1 cellular context compared by ENCODE assay signal in the genomic region with DNA sequence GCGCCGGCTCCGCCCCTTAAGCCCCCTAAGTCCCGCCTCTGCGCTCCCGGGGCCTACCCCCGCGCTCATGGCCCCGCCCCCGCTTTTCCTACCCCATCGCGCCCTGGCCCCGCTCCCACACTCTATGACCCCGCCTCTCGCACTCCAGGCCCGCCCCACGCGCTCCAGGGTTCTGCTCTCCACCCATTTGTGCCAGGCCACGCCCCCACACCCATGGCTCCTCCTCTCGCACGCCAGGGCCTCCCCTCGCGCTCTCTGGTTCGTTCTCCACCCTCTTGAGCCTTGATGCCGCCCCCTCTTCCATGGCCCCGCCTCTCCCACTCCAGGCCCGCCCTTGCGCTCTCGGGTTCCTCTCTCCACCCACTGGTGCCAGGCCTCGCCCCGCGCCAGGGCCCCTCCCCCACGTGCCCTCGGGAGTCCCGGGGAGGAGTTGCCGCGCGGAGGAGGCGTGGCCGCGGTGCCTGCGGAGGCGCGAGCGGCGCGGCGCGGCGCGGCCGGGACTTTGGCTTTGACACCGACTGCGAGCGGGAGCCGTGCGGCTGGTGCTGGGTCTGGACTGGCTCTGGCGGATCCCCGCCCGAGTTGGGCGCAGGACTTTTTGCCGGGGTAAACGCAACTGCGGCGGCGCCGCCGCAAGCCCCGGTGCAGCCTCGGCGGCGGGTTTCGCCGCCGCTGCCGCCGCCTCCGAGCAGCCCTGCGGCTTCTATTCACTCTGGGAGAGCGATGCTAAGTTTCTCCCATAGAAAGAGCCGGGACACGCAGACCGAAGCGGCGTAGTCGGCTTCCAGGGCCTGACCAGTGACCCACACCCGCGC.
TF ChIP-seq lines count a peak whose summit lies in the region.

Gene EEPD1 (plus strand): TSS at position 499 of the 815 bp plus-strand sequence. CDS start 1,071 bp downstream, outside the sequence.

TF ChIP-seq in HepG2, 621 proteins besides CTCF, POLR2A, EP300 and RAD21 (continued from another document and continues in another):
- TF ChIP-seq, protein P1, sequence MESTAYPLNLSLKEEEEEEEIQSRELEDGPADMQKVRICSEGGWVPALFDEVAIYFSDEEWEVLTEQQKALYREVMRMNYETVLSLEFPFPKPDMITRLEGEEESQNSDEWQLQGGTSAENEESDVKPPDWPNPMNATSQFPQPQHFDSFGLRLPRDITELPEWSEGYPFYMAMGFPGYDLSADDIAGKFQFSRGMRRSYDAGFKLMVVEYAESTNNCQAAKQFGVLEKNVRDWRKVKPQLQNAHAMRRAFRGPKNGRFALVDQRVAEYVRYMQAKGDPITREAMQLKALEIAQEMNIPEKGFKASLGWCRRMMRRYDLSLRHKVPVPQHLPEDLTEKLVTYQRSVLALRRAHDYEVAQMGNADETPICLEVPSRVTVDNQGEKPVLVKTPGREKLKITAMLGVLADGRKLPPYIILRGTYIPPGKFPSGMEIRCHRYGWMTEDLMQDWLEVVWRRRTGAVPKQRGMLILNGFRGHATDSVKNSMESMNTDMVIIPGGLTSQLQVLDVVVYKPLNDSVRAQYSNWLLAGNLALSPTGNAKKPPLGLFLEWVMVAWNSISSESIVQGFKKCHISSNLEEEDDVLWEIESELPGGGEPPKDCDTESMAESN (CRISPR knock-in tag; conservative IDR thresholded peaks at IDR 0.05) = no peak
- TF ChIP-seq, protein P2, sequence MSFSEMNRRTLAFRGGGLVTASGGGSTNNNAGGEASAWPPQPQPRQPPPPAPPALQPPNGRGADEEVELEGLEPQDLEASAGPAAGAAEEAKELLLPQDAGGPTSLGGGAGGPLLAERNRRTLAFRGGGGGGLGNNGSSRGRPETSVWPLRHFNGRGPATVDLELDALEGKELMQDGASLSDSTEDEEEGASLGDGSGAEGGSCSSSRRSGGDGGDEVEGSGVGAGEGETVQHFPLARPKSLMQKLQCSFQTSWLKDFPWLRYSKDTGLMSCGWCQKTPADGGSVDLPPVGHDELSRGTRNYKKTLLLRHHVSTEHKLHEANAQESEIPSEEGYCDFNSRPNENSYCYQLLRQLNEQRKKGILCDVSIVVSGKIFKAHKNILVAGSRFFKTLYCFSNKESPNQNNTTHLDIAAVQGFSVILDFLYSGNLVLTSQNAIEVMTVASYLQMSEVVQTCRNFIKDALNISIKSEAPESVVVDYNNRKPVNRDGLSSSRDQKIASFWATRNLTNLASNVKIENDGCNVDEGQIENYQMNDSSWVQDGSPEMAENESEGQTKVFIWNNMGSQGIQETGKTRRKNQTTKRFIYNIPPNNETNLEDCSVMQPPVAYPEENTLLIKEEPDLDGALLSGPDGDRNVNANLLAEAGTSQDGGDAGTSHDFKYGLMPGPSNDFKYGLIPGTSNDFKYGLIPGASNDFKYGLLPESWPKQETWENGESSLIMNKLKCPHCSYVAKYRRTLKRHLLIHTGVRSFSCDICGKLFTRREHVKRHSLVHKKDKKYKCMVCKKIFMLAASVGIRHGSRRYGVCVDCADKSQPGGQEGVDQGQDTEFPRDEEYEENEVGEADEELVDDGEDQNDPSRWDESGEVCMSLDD (CRISPR knock-in tag; IDR thresholded peaks at IDR 0.05; ENCODE audit: borderline replicate concordance) = no peak
- TF ChIP-seq TBX3 (IDR thresholded peaks at IDR 0.05; ENCODE audit: borderline replicate concordance) (no peak), ZNF772 (CRISPR knock-in tag; IDR thresholded peaks at IDR 0.05) (no peak; the same call in 1 of the 2 replicates), NR1H2 (CRISPR knock-in tag; IDR thresholded peaks at IDR 0.05; ENCODE audit: borderline replicate concordance, low read depth) (no peak), PHF20 (CRISPR knock-in tag; IDR thresholded peaks at IDR 0.05) (no peak), TMF1 (CRISPR knock-in tag; IDR thresholded peaks at IDR 0.05; ENCODE audit: low read depth) (no peak), NKX3-1 (CRISPR knock-in tag; IDR thresholded peaks at IDR 0.05) (no peak), SMC3 (IDR thresholded peaks at IDR 0.05; ENCODE audit: low read length) (no peak), ZNF33B (CRISPR knock-in tag; IDR thresholded peaks at IDR 0.05) (no peak), SOX13 (IDR thresholded peaks at IDR 0.05) (no peak), SOX13 (CRISPR knock-in tag; conservative IDR thresholded peaks at IDR 0.05 in 1 of 2, IDR thresholded peaks at IDR 0.05 in 1 of 2) (peak in 1 of 2 experiments; percentile 19; a peak in 1 of 4 replicates), ISL2 (CRISPR knock-in tag; IDR thresholded peaks at IDR 0.05) (no peak; the same call in 1 of the 2 replicates), ZFP36 (IDR thresholded peaks at IDR 0.05; ENCODE audit: borderline replicate concordance, low read depth, low read length, partially characterized antibody) (no peak), KAT8 (CRISPR knock-in tag; IDR thresholded peaks at IDR 0.05) (no peak; the same call in none of the 2 replicates), BRD4 (CRISPR knock-in tag; IDR thresholded peaks at IDR 0.05) (0 out of 2 replicates have a peak, but pooled peaks have one; percentile 15), ZSCAN30 (CRISPR knock-in tag; IDR thresholded peaks at IDR 0.05) (no peak), AGO2 (optimal IDR thresholded peaks at IDR 0.05; ENCODE audit: low read depth, low read length) (peak; percentile 42), MYC (CRISPR knock-in tag; IDR thresholded peaks at IDR 0.05; ENCODE audit: borderline replicate concordance) (no peak; the same call in 1 of the 2 replicates), POLR2AphosphoS2 (IDR thresholded peaks at IDR 0.05; ENCODE audit: low read depth, low read length) (no peak), ZNF644 (CRISPR knock-in tag; IDR thresholded peaks at IDR 0.05; ENCODE audit: low read depth) (no peak), RBFOX2 (IDR thresholded peaks at IDR 0.05; ENCODE audit: low read depth, low read length) (peak; percentile 94), ZSCAN31 (CRISPR knock-in tag; IDR thresholded peaks at IDR 0.05; ENCODE audit: low read depth) (peak; percentile 27), EED (CRISPR knock-in tag; IDR thresholded peaks at IDR 0.05) (0 out of 2 replicates have a peak, but pooled peaks have one; percentile 62), PAX8 (CRISPR knock-in tag; IDR thresholded peaks at IDR 0.05; ENCODE audit: borderline replicate concordance) (no peak), MTERF4 (CRISPR knock-in tag; IDR thresholded peaks at IDR 0.05) (no peak), THAP7 (CRISPR knock-in tag; IDR thresholded peaks at IDR 0.05) (0 out of 2 replicates have a peak, but pooled peaks have one; percentile 7), MIXL1 (CRISPR knock-in tag; IDR thresholded peaks at IDR 0.05) (no peak), PREB (CRISPR knock-in tag; IDR thresholded peaks at IDR 0.05) (no peak), HMGXB3 (CRISPR knock-in tag; IDR thresholded peaks at IDR 0.05; ENCODE audit: borderline replicate concordance) (no peak)
- TF ChIP-seq, protein P3, sequence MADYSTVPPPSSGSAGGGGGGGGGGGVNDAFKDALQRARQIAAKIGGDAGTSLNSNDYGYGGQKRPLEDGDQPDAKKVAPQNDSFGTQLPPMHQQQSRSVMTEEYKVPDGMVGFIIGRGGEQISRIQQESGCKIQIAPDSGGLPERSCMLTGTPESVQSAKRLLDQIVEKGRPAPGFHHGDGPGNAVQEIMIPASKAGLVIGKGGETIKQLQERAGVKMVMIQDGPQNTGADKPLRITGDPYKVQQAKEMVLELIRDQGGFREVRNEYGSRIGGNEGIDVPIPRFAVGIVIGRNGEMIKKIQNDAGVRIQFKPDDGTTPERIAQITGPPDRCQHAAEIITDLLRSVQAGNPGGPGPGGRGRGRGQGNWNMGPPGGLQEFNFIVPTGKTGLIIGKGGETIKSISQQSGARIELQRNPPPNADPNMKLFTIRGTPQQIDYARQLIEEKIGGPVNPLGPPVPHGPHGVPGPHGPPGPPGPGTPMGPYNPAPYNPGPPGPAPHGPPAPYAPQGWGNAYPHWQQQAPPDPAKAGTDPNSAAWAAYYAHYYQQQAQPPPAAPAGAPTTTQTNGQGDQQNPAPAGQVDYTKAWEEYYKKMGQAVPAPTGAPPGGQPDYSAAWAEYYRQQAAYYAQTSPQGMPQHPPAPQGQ (CRISPR knock-in tag; IDR thresholded peaks at IDR 0.05; ENCODE audit: borderline replicate concordance) = no peak
- TF ChIP-seq, protein P4, sequence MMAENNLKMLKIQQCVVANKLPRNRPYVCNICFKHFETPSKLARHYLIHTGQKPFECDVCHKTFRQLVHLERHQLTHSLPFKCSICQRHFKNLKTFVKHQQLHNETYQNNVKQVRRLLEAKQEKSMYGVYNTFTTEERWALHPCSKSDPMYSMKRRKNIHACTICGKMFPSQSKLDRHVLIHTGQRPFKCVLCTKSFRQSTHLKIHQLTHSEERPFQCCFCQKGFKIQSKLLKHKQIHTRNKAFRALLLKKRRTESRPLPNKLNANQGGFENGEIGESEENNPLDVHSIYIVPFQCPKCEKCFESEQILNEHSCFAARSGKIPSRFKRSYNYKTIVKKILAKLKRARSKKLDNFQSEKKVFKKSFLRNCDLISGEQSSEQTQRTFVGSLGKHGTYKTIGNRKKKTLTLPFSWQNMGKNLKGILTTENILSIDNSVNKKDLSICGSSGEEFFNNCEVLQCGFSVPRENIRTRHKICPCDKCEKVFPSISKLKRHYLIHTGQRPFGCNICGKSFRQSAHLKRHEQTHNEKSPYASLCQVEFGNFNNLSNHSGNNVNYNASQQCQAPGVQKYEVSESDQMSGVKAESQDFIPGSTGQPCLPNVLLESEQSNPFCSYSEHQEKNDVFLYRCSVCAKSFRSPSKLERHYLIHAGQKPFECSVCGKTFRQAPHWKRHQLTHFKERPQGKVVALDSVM (CRISPR knock-in tag; IDR thresholded peaks at IDR 0.05) = no peak
- TF ChIP-seq, protein P5, sequence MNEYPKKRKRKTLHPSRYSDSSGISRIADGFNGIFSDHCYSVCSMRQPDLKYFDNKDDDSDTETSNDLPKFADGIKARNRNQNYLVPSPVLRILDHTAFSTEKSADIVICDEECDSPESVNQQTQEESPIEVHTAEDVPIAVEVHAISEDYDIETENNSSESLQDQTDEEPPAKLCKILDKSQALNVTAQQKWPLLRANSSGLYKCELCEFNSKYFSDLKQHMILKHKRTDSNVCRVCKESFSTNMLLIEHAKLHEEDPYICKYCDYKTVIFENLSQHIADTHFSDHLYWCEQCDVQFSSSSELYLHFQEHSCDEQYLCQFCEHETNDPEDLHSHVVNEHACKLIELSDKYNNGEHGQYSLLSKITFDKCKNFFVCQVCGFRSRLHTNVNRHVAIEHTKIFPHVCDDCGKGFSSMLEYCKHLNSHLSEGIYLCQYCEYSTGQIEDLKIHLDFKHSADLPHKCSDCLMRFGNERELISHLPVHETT (CRISPR knock-in tag; conservative IDR thresholded peaks at IDR 0.05) = 0 out of 2 replicates have a peak, but pooled peaks have one; percentile 54
